In the genomic region with DNA sequence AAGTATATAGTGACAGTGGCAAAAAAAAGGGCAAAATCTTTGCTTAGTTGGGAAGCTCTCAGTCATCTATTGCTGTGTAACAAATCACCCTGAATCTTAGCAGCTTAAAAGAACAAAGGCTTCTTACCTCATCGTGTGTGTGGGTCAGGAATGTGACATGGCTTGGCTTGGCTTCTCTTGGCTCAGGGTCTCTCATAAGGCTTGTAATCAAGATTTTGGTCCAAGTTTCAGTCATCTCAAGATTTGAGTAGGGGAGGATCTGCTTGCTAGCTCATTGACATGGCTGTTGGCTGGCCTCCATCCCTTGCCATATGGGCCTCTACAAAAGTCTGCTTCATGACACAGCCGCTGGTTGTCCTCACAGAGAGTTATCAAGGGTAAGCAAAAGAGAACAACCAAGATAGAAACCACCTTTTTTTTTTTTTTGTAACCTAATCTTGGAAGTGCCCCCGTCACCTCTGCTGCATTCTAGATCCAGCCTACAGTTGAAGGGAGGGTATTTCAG, we compare ENCODE assay signal across 18 cellular contexts.
"Had no signal": no experiment of that assay in that cellular context is flagged by ENCODE, and none has a peak within 500 bp of the region (broad histone marks: within the 10 kb centered on the region; RNA-seq: fewer than 3 reads in every experiment).

No MANE protein-coding gene starts in this region.

- H3K4me1 ChIP-seq: esophagus muscularis mucosa, left ventricle myocardium inferior, prostate gland had no signal

- H3K79me2 ChIP-seq: hepatocyte had no signal

- H3K4me3 ChIP-seq: cardiac muscle cell, esophagus muscularis mucosa, hepatocyte, left ventricle myocardium inferior, prostate gland, thoracic aorta had no signal

- H3K4me2 ChIP-seq: hepatocyte had no signal

- H3K36me3 ChIP-seq: cardiac muscle cell, prostate gland, thoracic aorta had no signal

- H3K27ac ChIP-seq: cardiac muscle cell, esophagus muscularis mucosa, hepatocyte, left ventricle myocardium inferior, prostate gland, thoracic aorta had no signal

- H3K9me3 ChIP-seq: esophagus muscularis mucosa, prostate gland, thoracic aorta had no signal

- DNase-seq: activated CD4-positive, alpha-beta memory T cell treated with anti-CD3 and anti-CD28 coated beads for 36 hours; activated CD4-positive, alpha-beta T cell treated with anti-CD3 and anti-CD28 coated beads for 36 hours; activated naive CD4-positive, alpha-beta T cell treated with Interleukin-2 at 50 U/mL for 16 hours; activated naive CD8-positive, alpha-beta T cell treated with anti-CD3 and anti-CD28 coated beads for 36 hours; activated T-cell treated with anti-CD3 and anti-CD28 coated beads, Interleukin-2, amount 50 U/mL, for 48 hours; effector memory CD8-positive, alpha-beta T cell; left ventricle myocardium inferior; mammary epithelial cell; midbrain; stimulated activated CD4-positive, alpha-beta T cell treated with anti-CD3 and anti-CD28 coated beads, Interleukin-4, amount 100 ng/mL, for 24 hours; stimulated activated naive CD4-positive, alpha-beta T cell treated with Interleukin-2 at 50 U/mL for 16 hours; T-cell had no signal

- H3K27me3 ChIP-seq: cardiac muscle cell, esophagus muscularis mucosa, hepatocyte had no signal

- ATAC-seq: activated CD4-positive, alpha-beta T cell treated with anti-CD3 and anti-CD28 coated beads for 36 hours; effector memory CD8-positive, alpha-beta T cell; natural killer cell treated with Interleukin-12 subunit alpha and Interleukin-12 subunit beta and Interleukin-15 and Interleukin-18, amount 100 ng/mL, for 72 hours; T-cell had no signal
